ENCODE assay signal across 16 cellular contexts in genomic region chr14:106493962-106494823, GRCh38.
DNase-seq lines count a peak whose midpoint lies in the region; ATAC-seq and TF ChIP-seq lines count a peak whose summit lies in the region.
"Had no signal": no experiment of that assay in that cellular context is flagged by ENCODE, and none has a peak within 500 bp of the region (broad histone marks: within the 10 kb centered on the region; RNA-seq: fewer than 3 reads in every experiment).

No MANE protein-coding gene starts in this region.

- H3K27me3 ChIP-seq in brain microvascular endothelial cell (replicated peaks), result no peaks in the 10 kb centered on the region
- H3K27me3 ChIP-seq: esophagus squamous epithelium, spleen, suprapubic skin had no signal

- no peak for DNase-seq in CD14-positive monocyte (ENCODE audit: low spot score)
- peak; percentile 18 for DNase-seq in GDM1 (lab: John Stamatoyannopoulos, UW)
- no peak for DNase-seq in activated T-helper 1 cell treated with anti-CD3 and anti-CD28 coated beads, Interleukin-12 subunit alpha, Interleukin-12 subunit beta, Interleukin-2, Interleukin-4 antibody, amounts not matched to agents 30 ng/mL and 10 ng/mL and 1 ng/mL, durations not matched to agents 14 hours and 24 hours and 36 hours (ENCODE audit: low spot score)
- no peak for DNase-seq in naive thymus-derived CD8-positive, alpha-beta T cell
- no peak for DNase-seq in GM10266 (ENCODE audit: extremely low spot score)
- no peak for DNase-seq in COLO668 (lab: John Stamatoyannopoulos, UW; ENCODE audit: unreplicated experiment)
- DNase-seq in brain microvascular endothelial cell, result no peak
- DNase-seq: amygdala, cortex of kidney, esophagus squamous epithelium, GM23248, heart right ventricle, NCI-H2029 treated with DMSO at 0.1 percent for 48 hours, NCI-H748 treated with DMSO at 0.1 percent for 48 hours, spleen had no signal

- H3K4me3 Mint-ChIP-seq in CD14-positive monocyte, result peak overlapping the region; percentile 79 to 92
- H3K4me3 Mint-ChIP-seq in activated T-helper 1 cell treated with anti-CD3 and anti-CD28 coated beads, Interleukin-12 subunit alpha, Interleukin-12 subunit beta, Interleukin-2, Interleukin-4 antibody, amounts not matched to agents 30 ng/mL and 10 ng/mL and 1 ng/mL, durations not matched to agents 14 hours and 24 hours and 36 hours, result peak overlapping the region; percentile 71
- H3K4me3 Mint-ChIP-seq in naive thymus-derived CD8-positive, alpha-beta T cell, result peak overlapping the region; percentile 71 to 87 (median 81)

- no peak overlapping the region for H3K27ac ChIP-seq in brain microvascular endothelial cell
- H3K27ac ChIP-seq: esophagus squamous epithelium, GM23248, heart right ventricle, suprapubic skin had no signal

- in situ Hi-C loops in brain microvascular endothelial cell (cut with HindIII; ENCODE audit: low pct_ligation_motif_present, low sequenced_read_pairs), result no loop called here

- ATAC-seq in naive thymus-derived CD8-positive, alpha-beta T cell, result no peak
- ATAC-seq: heart right ventricle had no signal

- H3K27ac Mint-ChIP-seq in CD14-positive monocyte, result peak overlapping the region in 5 of 7 donors; percentile 62 to 87 (median 76)
- no peak overlapping the region for H3K27ac Mint-ChIP-seq in activated T-helper 1 cell treated with anti-CD3 and anti-CD28 coated beads, Interleukin-12 subunit alpha, Interleukin-12 subunit beta, Interleukin-2, Interleukin-4 antibody, amounts not matched to agents 30 ng/mL and 10 ng/mL and 1 ng/mL, durations not matched to agents 14 hours and 24 hours and 36 hours
- H3K27ac Mint-ChIP-seq in naive thymus-derived CD8-positive, alpha-beta T cell, result peak overlapping the region in 9 of 10 donors; percentile 54 to 85 (median 72)

- H3K36me3 ChIP-seq in brain microvascular endothelial cell (replicated peaks), result no peaks in the 10 kb centered on the region
- H3K36me3 ChIP-seq: esophagus squamous epithelium, heart right ventricle, spleen, suprapubic skin had no signal

- no peak for TF ChIP-seq CTCF in CD14-positive monocyte (IDR thresholded peaks at IDR 0.05)
- no peak for TF ChIP-seq CTCF in GM10266 (IDR thresholded peaks at IDR 0.05; ENCODE audit: control insufficient read depth, insufficient read depth, low read depth, missing control alignments)
- no peak for TF ChIP-seq CTCF in brain microvascular endothelial cell (IDR thresholded peaks at IDR 0.05; ENCODE audit: low read depth, low read length, missing control alignments)

- no peak overlapping the region for H3K4me3 ChIP-seq in brain microvascular endothelial cell (ENCODE audit: low read depth, low read length)
- H3K4me3 ChIP-seq: esophagus squamous epithelium, GM23248, suprapubic skin had no signal

- POLR2A ChIA-PET in naive thymus-derived CD8-positive, alpha-beta T cell (lab: Charles Lee), result interaction anchor here (0.6 to 1.2 kb wide), 3 partner anchors 10 to 26 kb away, joined by 3 to 4 read pairs (median 3); no protein-coding TSS in a partner anchor

- intact Hi-C loops in CD14-positive monocyte (cut with micrococcal nuclease), result no loop called here
- intact Hi-C loops in activated T-helper 1 cell treated with anti-CD3 and anti-CD28 coated beads, Interleukin-12 subunit alpha, Interleukin-12 subunit beta, Interleukin-2, Interleukin-4 antibody, amounts not matched to agents 30 ng/mL and 10 ng/mL and 1 ng/mL, durations not matched to agents 14 hours and 24 hours and 36 hours (cut with micrococcal nuclease), result loop anchor here (2.0 kb wide), 1 partner anchor 17 kb away; no protein-coding TSS in a partner anchor

- peaks cover 12% of the 10 kb centered on the region for H3K4me1 Mint-ChIP-seq in CD14-positive monocyte
- H3K4me1 Mint-ChIP-seq in activated T-helper 1 cell treated with anti-CD3 and anti-CD28 coated beads, Interleukin-12 subunit alpha, Interleukin-12 subunit beta, Interleukin-2, Interleukin-4 antibody, amounts not matched to agents 30 ng/mL and 10 ng/mL and 1 ng/mL, durations not matched to agents 14 hours and 24 hours and 36 hours (ENCODE audit: low read depth), result peaks cover 16% of the 10 kb centered on the region
- H3K4me1 Mint-ChIP-seq in naive thymus-derived CD8-positive, alpha-beta T cell, result peaks cover 7 to 14% (median 11%) of the 10 kb centered on the region in 4 donors

- no peaks in the 10 kb centered on the region for H3K27me3 Mint-ChIP-seq in CD14-positive monocyte (ENCODE audit: low read depth in 3 of 3)
- H3K27me3 Mint-ChIP-seq in activated T-helper 1 cell treated with anti-CD3 and anti-CD28 coated beads, Interleukin-12 subunit alpha, Interleukin-12 subunit beta, Interleukin-2, Interleukin-4 antibody, amounts not matched to agents 30 ng/mL and 10 ng/mL and 1 ng/mL, durations not matched to agents 14 hours and 24 hours and 36 hours (ENCODE audit: insufficient read depth), result peaks cover 13% of the 10 kb centered on the region
- no peaks in the 10 kb centered on the region for H3K27me3 Mint-ChIP-seq in naive thymus-derived CD8-positive, alpha-beta T cell

- peaks cover 0 to 4% (median 0%) of the 10 kb centered on the region in 7 donors for H3K9me3 Mint-ChIP-seq in CD14-positive monocyte
- peaks cover 4% of the 10 kb centered on the region for H3K9me3 Mint-ChIP-seq in activated T-helper 1 cell treated with anti-CD3 and anti-CD28 coated beads, Interleukin-12 subunit alpha, Interleukin-12 subunit beta, Interleukin-2, Interleukin-4 antibody, amounts not matched to agents 30 ng/mL and 10 ng/mL and 1 ng/mL, durations not matched to agents 14 hours and 24 hours and 36 hours
- H3K9me3 Mint-ChIP-seq in naive thymus-derived CD8-positive, alpha-beta T cell, result peaks cover 0 to 2% (median 0%) of the 10 kb centered on the region in 9 donors

- H3K36me3 Mint-ChIP-seq in CD14-positive monocyte, result no peaks in the 10 kb centered on the region
- H3K36me3 Mint-ChIP-seq in activated T-helper 1 cell treated with anti-CD3 and anti-CD28 coated beads, Interleukin-12 subunit alpha, Interleukin-12 subunit beta, Interleukin-2, Interleukin-4 antibody, amounts not matched to agents 30 ng/mL and 10 ng/mL and 1 ng/mL, durations not matched to agents 14 hours and 24 hours and 36 hours (ENCODE audit: low read depth), result no peaks in the 10 kb centered on the region
- no peaks in the 10 kb centered on the region for H3K36me3 Mint-ChIP-seq in naive thymus-derived CD8-positive, alpha-beta T cell
